Comparison of ENCODE assay signal across 23 cellular contexts in genomic region chr4:93467484-93468155, GRCh38.
DNase-seq lines count a peak whose midpoint lies in the region; ATAC-seq lines count a peak whose summit lies in the region.
"Had no signal": no experiment of that assay in that cellular context is flagged by ENCODE, and none has a peak within 500 bp of the region (broad histone marks: within the 10 kb centered on the region; RNA-seq: fewer than 3 reads in every experiment).

No MANE protein-coding gene starts in this region.

- ATAC-seq in HG02798 (IDR thresholded peaks at IDR 0.05; ENCODE audit: poor library complexity, unreplicated experiment): no peak
- ATAC-seq in GM18867 (IDR thresholded peaks at IDR 0.05; ENCODE audit: unreplicated experiment): no peak
- ATAC-seq: Panc1 had no signal

- DNase-seq in D341Med (ENCODE audit: low spot score) (peak; percentile 13), NCI-H2227 (lab: John Stamatoyannopoulos, UW; ENCODE audit: unreplicated experiment) (peak; percentile 26), NCI-H748 treated with DMSO at 0.1 percent for 48 hours (lab: John Stamatoyannopoulos, UW) (peak; percentile 41), epithelial cell of prostate (ENCODE audit: low read depth, low spot score) (no peak), SW480 (ENCODE audit: low spot score) (no peak), COLO668 (lab: John Stamatoyannopoulos, UW; ENCODE audit: unreplicated experiment) (no peak)
- DNase-seq: CD8-positive, alpha-beta memory T cell; DMS53; EL; GF-D8; GM23248; H9; IMR-90; MV-4-11; NCI-H1105 treated with DMSO at 0.1 percent for 48 hours; NCI-H187 treated with DMSO at 0.1 percent for 48 hours; NCI-H2107; NCI-H345; NCI-H526 treated with DMSO at 0.1 percent for 48 hours had no signal

- peak overlapping the region; percentile 16 for H3K27ac ChIP-seq in epithelial cell of prostate
- H3K27ac ChIP-seq: C4-2B, GM23248 had no signal

Comparison
In these comparisons a context has a peak if more than half of its experiments do, and no peak if none do; other contexts are left out.
1. DNase-seq: peak in D341Med (single experiment), NCI-H2227 (single experiment) and NCI-H748 treated with DMSO at 0.1 percent for 48 hours (single experiment); none in epithelial cell of prostate (single experiment), SW480 (single experiment) and COLO668 (single experiment).